Comparison of ENCODE assay signal across 1 cellular context in genomic region chr13:83515267-83515666, GRCh38.
TF ChIP-seq lines count a peak whose summit lies in the region.

No MANE protein-coding gene starts in this region.

TF ChIP-seq in SK-N-SH treated with all-trans-retinoic acid at 6 μM for 48 hours, 23 proteins besides CTCF, POLR2A, EP300 and RAD21 (continued from another document):
- TF ChIP-seq, protein P1, sequence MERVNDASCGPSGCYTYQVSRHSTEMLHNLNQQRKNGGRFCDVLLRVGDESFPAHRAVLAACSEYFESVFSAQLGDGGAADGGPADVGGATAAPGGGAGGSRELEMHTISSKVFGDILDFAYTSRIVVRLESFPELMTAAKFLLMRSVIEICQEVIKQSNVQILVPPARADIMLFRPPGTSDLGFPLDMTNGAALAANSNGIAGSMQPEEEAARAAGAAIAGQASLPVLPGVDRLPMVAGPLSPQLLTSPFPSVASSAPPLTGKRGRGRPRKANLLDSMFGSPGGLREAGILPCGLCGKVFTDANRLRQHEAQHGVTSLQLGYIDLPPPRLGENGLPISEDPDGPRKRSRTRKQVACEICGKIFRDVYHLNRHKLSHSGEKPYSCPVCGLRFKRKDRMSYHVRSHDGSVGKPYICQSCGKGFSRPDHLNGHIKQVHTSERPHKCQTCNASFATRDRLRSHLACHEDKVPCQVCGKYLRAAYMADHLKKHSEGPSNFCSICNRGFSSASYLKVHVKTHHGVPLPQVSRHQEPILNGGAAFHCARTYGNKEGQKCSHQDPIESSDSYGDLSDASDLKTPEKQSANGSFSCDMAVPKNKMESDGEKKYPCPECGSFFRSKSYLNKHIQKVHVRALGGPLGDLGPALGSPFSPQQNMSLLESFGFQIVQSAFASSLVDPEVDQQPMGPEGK (CRISPR knock-in tag; IDR thresholded peaks at IDR 0.05; ENCODE audit: borderline replicate concordance), result no peak
- TF ChIP-seq PPARA (CRISPR knock-in tag; IDR thresholded peaks at IDR 0.05; ENCODE audit: borderline replicate concordance) (no peak), ZNF565 (CRISPR knock-in tag; conservative IDR thresholded peaks at IDR 0.05; ENCODE audit: low read depth) (no peak)
